Comparison of ENCODE assay signal across 10 cellular contexts in genomic region chr10:110363572-110364411, GRCh38. TPM values are rescaled to one million over a fixed set of nuclear protein-coding genes. Genes with fewer than 3 reads are reported as not detected.
DNase-seq lines count a peak whose midpoint lies in the region; ATAC-seq and TF ChIP-seq lines count a peak whose summit lies in the region.
"Had no signal": no experiment of that assay in that cellular context is flagged by ENCODE, and none has a peak within 500 bp of the region (broad histone marks: within the 10 kb centered on the region; RNA-seq: fewer than 3 reads in every experiment).

No MANE protein-coding gene starts in this region.

- ATAC-seq in left cardiac atrium (peak; percentile 39 to 50), HG02623 (IDR thresholded peaks at IDR 0.05; ENCODE audit: unreplicated experiment) (no peak), GM18505 (IDR thresholded peaks at IDR 0.05; ENCODE audit: unreplicated experiment) (no peak)
- ATAC-seq: naive thymus-derived CD4-positive, alpha-beta T cell had no signal

- peaks cover 4% of the 10 kb centered on the region for H3K36me3 Mint-ChIP-seq in activated T-helper 1 cell treated with anti-CD3 and anti-CD28 coated beads, Interleukin-12 subunit alpha, Interleukin-12 subunit beta, Interleukin-2, Interleukin-4 antibody, amounts not matched to agents 30 ng/mL and 10 ng/mL and 1 ng/mL, durations not matched to agents 14 hours and 24 hours and 36 hours (ENCODE audit: low read depth)

- H3K27ac ChIP-seq in temporal lobe (ENCODE audit: low read depth, low read length): peak overlapping the region; percentile 19
- H3K27ac ChIP-seq: heart left ventricle had no signal

- no peaks in the 10 kb centered on the region for H3K9me3 Mint-ChIP-seq in activated T-helper 1 cell treated with anti-CD3 and anti-CD28 coated beads, Interleukin-12 subunit alpha, Interleukin-12 subunit beta, Interleukin-2, Interleukin-4 antibody, amounts not matched to agents 30 ng/mL and 10 ng/mL and 1 ng/mL, durations not matched to agents 14 hours and 24 hours and 36 hours
- H3K9me3 Mint-ChIP-seq: naive thymus-derived CD4-positive, alpha-beta T cell had no signal

- peaks cover 84% of the 10 kb centered on the region for H3K4me1 Mint-ChIP-seq in activated T-helper 1 cell treated with anti-CD3 and anti-CD28 coated beads, Interleukin-12 subunit alpha, Interleukin-12 subunit beta, Interleukin-2, Interleukin-4 antibody, amounts not matched to agents 30 ng/mL and 10 ng/mL and 1 ng/mL, durations not matched to agents 14 hours and 24 hours and 36 hours (ENCODE audit: low read depth)

- intact Hi-C loops in left cardiac atrium (cut with DNase I) (no loop called here), cardiac septum (cut with DNase I) (no loop called here)
- intact Hi-C loops in activated T-helper 1 cell treated with anti-CD3 and anti-CD28 coated beads, Interleukin-12 subunit alpha, Interleukin-12 subunit beta, Interleukin-2, Interleukin-4 antibody, amounts not matched to agents 30 ng/mL and 10 ng/mL and 1 ng/mL, durations not matched to agents 14 hours and 24 hours and 36 hours (cut with micrococcal nuclease): loop anchor here (1.0 to 2.0 kb wide), 5 partner anchors 7 to 411 kb away; no protein-coding TSS in a partner anchor

- H3K27ac Mint-ChIP-seq in activated T-helper 1 cell treated with anti-CD3 and anti-CD28 coated beads, Interleukin-12 subunit alpha, Interleukin-12 subunit beta, Interleukin-2, Interleukin-4 antibody, amounts not matched to agents 30 ng/mL and 10 ng/mL and 1 ng/mL, durations not matched to agents 14 hours and 24 hours and 36 hours: peak overlapping the region; percentile 83

- DNase-seq in left cardiac atrium (no peak), cardiac septum (ENCODE audit: low spot score) (no peak), hypothalamus (lab: John Stamatoyannopoulos, UW) (peak in 33 of 51 donors; percentile 2 to 72 (median 31)), NCI-H526 treated with DMSO at 0.1 percent for 48 hours (lab: John Stamatoyannopoulos, UW) (no peak)
- no peak for DNase-seq in activated T-helper 1 cell treated with anti-CD3 and anti-CD28 coated beads, Interleukin-12 subunit alpha, Interleukin-12 subunit beta, Interleukin-2, Interleukin-4 antibody, amounts not matched to agents 30 ng/mL and 10 ng/mL and 1 ng/mL, durations not matched to agents 14 hours and 24 hours and 36 hours (ENCODE audit: low spot score)
- DNase-seq: heart left ventricle had no signal

- no peak for TF ChIP-seq POLR2A in GM18505 (IDR thresholded peaks at IDR 0.05; ENCODE audit: borderline replicate concordance, extremely low read depth, insufficient read depth, insufficient read length)

- no peaks in the 10 kb centered on the region for H3K27me3 Mint-ChIP-seq in activated T-helper 1 cell treated with anti-CD3 and anti-CD28 coated beads, Interleukin-12 subunit alpha, Interleukin-12 subunit beta, Interleukin-2, Interleukin-4 antibody, amounts not matched to agents 30 ng/mL and 10 ng/mL and 1 ng/mL, durations not matched to agents 14 hours and 24 hours and 36 hours (ENCODE audit: insufficient read depth)
- H3K27me3 Mint-ChIP-seq: naive thymus-derived CD4-positive, alpha-beta T cell had no signal

- H3K4me3 Mint-ChIP-seq in activated T-helper 1 cell treated with anti-CD3 and anti-CD28 coated beads, Interleukin-12 subunit alpha, Interleukin-12 subunit beta, Interleukin-2, Interleukin-4 antibody, amounts not matched to agents 30 ng/mL and 10 ng/mL and 1 ng/mL, durations not matched to agents 14 hours and 24 hours and 36 hours: peak overlapping the region; percentile 34

RNA-seq across cellular contexts. Expression of gene SMNDC1, which starts 59.1 kb away (rescaled TPM):
- total RNA-seq in left cardiac atrium (10 to 100 TPM; 21.6 to 24.4 TPM), cardiac septum (25.8 TPM), temporal lobe (12.8 TPM)
- total RNA-seq in activated T-helper 1 cell treated with anti-CD3 and anti-CD28 coated beads, Interleukin-12 subunit alpha, Interleukin-12 subunit beta, Interleukin-2, Interleukin-4 antibody, amounts not matched to agents 30 ng/mL and 10 ng/mL and 1 ng/mL, durations not matched to agents 14 hours and 24 hours and 36 hours: 47.8 and 48.0 TPM in 2 replicates

Comparison
In these comparisons a context has a peak if more than half of its experiments do, and no peak if none do; other contexts are left out.
1. ATAC-seq: peak in left cardiac atrium (2 of 2); none in HG02623 (single experiment) and GM18505 (single experiment).
2. DNase-seq: peak in hypothalamus (33 of 51); none in left cardiac atrium (single experiment), cardiac septum (single experiment), activated T-helper 1 cell treated with anti-CD3 and anti-CD28 coated beads, Interleukin-12 subunit alpha, Interleukin-12 subunit beta, Interleukin-2, Interleukin-4 antibody, amounts not matched to agents 30 ng/mL and 10 ng/mL and 1 ng/mL, durations not matched to agents 14 hours and 24 hours and 36 hours (single experiment) and NCI-H526 treated with DMSO at 0.1 percent for 48 hours (single experiment).